In genomic region chr12:118166946-118167345, GRCh38 we compare ENCODE assay signal across 9 cellular contexts. TPM values are rescaled to one million over a fixed set of nuclear protein-coding genes. Genes with fewer than 3 reads are reported as not detected.
DNase-seq lines count a peak whose midpoint lies in the region; ATAC-seq and TF ChIP-seq lines count a peak whose summit lies in the region.
"Had no signal": no experiment of that assay in that cellular context is flagged by ENCODE, and none has a peak within 500 bp of the region (broad histone marks: within the 10 kb centered on the region; RNA-seq: fewer than 3 reads in every experiment).

No MANE protein-coding gene starts in this region.

- in situ Hi-C loops in transverse colon (cut with MboI; ENCODE audit: low pct_ligation_motif_present in 1 of 4, low pct_unique_long_range_greater_than_20kb in 1 of 4, low sequenced_read_pairs in 3 of 4): no loop called here

- peaks cover 0 to 49% (median 9%) of the 10 kb centered on the region in 4 donors for H3K36me3 ChIP-seq in transverse colon

- H3K9me3 ChIP-seq in transverse colon: no peaks in the 10 kb centered on the region
- H3K9me3 ChIP-seq: esophagus muscularis mucosa had no signal

- WGBS in transverse colon (ENCODE audit: low coverage in 1 of 2), 2 donors: 82% methylated on average over 2 of the region's 2 CpGs

- no peak for DNase-seq in activated T-cell treated with anti-CD3 and anti-CD28 coated beads, Interleukin-2, amount 50 U/mL, for 4 hours
- no peak for DNase-seq in activated T-cell treated with anti-CD3 and anti-CD28 coated beads, Interleukin-2, amount 50 U/mL, for 48 hours
- DNase-seq in stimulated activated naive CD8-positive, alpha-beta T cell treated with anti-CD3 and anti-CD28 coated beads, Interleukin-15, Interleukin-2, amounts not matched to agents 100 U/mL and 50 U/mL, for 24 hours: no peak
- DNase-seq in transverse colon (no peak), HK-2 (ENCODE audit: unreplicated experiment) (no peak)
- DNase-seq in effector memory CD8-positive, alpha-beta T cell: no peak

- no peak for TF ChIP-seq POLR2A in transverse colon (IDR thresholded peaks at IDR 0.05)

- ATAC-seq in activated T-cell treated with anti-CD3 and anti-CD28 coated beads, Interleukin-2, amount 50 U/mL, for 4 hours: peak; percentile 94 to 96
- ATAC-seq in GM21717 (IDR thresholded peaks at IDR 0.05; ENCODE audit: unreplicated experiment): peak; percentile 98
- ATAC-seq in HG03342 (IDR thresholded peaks at IDR 0.05; ENCODE audit: unreplicated experiment): peak; percentile 97
- peak; percentile 98 for ATAC-seq in stimulated activated naive CD8-positive, alpha-beta T cell treated with anti-CD3 and anti-CD28 coated beads, Interleukin-15, Interleukin-2, amounts not matched to agents 100 U/mL and 50 U/mL, for 24 hours
- no peak for ATAC-seq in effector memory CD8-positive, alpha-beta T cell (replicated peaks)

- no peak for TF ChIP-seq EP300 in transverse colon (IDR thresholded peaks at IDR 0.05; ENCODE audit: low read depth)

- peaks cover 23% of the 10 kb centered on the region for H3K4me1 Mint-ChIP-seq in activated T-cell treated with anti-CD3 and anti-CD28 coated beads, Interleukin-2, amount 50 U/mL, for 4 hours (ENCODE audit: low read depth)
- H3K4me1 Mint-ChIP-seq in effector memory CD8-positive, alpha-beta T cell (ENCODE audit: low read depth in 2 of 2): peaks cover 0 to 7% of the 10 kb centered on the region in 2 donors

- H3K27ac Mint-ChIP-seq in effector memory CD8-positive, alpha-beta T cell: peak overlapping the region in 1 of 2 donors; percentile 49

- no peaks in the 10 kb centered on the region for H3K4me1 ChIP-seq in transverse colon
- H3K4me1 ChIP-seq: esophagus muscularis mucosa had no signal

- no peak overlapping the region for H3K4me3 ChIP-seq in transverse colon
- H3K4me3 ChIP-seq: esophagus muscularis mucosa had no signal

- no peak for TF ChIP-seq CTCF in transverse colon (IDR thresholded peaks at IDR 0.05)

- no peaks in the 10 kb centered on the region for H3K27me3 Mint-ChIP-seq in activated T-cell treated with anti-CD3 and anti-CD28 coated beads, Interleukin-2, amount 50 U/mL, for 4 hours (ENCODE audit: low read depth)
- H3K27me3 Mint-ChIP-seq in effector memory CD8-positive, alpha-beta T cell: no peaks in the 10 kb centered on the region

- no peaks in the 10 kb centered on the region for H3K27me3 ChIP-seq in transverse colon
- H3K27me3 ChIP-seq: esophagus muscularis mucosa had no signal

- peaks cover 48% of the 10 kb centered on the region for H3K36me3 Mint-ChIP-seq in activated T-cell treated with anti-CD3 and anti-CD28 coated beads, Interleukin-2, amount 50 U/mL, for 4 hours (ENCODE audit: insufficient read depth)
- H3K36me3 Mint-ChIP-seq in effector memory CD8-positive, alpha-beta T cell (ENCODE audit: insufficient read depth): peaks cover 60% of the 10 kb centered on the region

- intact Hi-C loops in transverse colon (cut with DNase I; ENCODE audit: low total_unique reads): no loop called here

- no peak overlapping the region for H3K4me3 Mint-ChIP-seq in activated T-cell treated with anti-CD3 and anti-CD28 coated beads, Interleukin-2, amount 50 U/mL, for 4 hours
- H3K4me3 Mint-ChIP-seq in effector memory CD8-positive, alpha-beta T cell: no peak overlapping the region

- no peak overlapping the region for H3K27ac ChIP-seq in transverse colon
- H3K27ac ChIP-seq: esophagus muscularis mucosa had no signal

- H3K9me3 Mint-ChIP-seq in activated T-cell treated with anti-CD3 and anti-CD28 coated beads, Interleukin-2, amount 50 U/mL, for 4 hours: no peaks in the 10 kb centered on the region
- H3K9me3 Mint-ChIP-seq in effector memory CD8-positive, alpha-beta T cell: no peaks in the 10 kb centered on the region

RNA-seq across cellular contexts. Expression of gene PEBP1, which starts 31.0 kb away (rescaled TPM):
- 100 to 1,000 TPM; 144 to 194 (median 166) TPM for total RNA-seq in activated T-cell treated with anti-CD3 and anti-CD28 coated beads, Interleukin-2, amount 50 U/mL, for 4 hours
- total RNA-seq in transverse colon: 100 to 1,000 TPM; 124 to 438 (median 279) TPM
